In genomic region chr2:7517851-7518250, GRCh38 we compare ENCODE assay signal across 25 cellular contexts.
A peak's percentile ranks its signal among the peaks of the same experiment; 100 is the strongest.
DNase-seq lines count a peak whose midpoint lies in the region; ATAC-seq and FAIRE-seq lines count a peak whose summit lies in the region.
"Had no signal": no experiment of that assay in that cellular context is flagged by ENCODE, and none has a peak within 500 bp of the region (broad histone marks: within the 10 kb centered on the region; RNA-seq: fewer than 3 reads in every experiment).

No MANE protein-coding gene starts in this region.

- peaks cover 8% of the 10 kb centered on the region for H3K9me3 Mint-ChIP-seq in stimulated activated naive CD8-positive, alpha-beta T cell treated with anti-CD3 and anti-CD28 coated beads, Interleukin-15, Interleukin-2, amounts not matched to agents 100 ng/mL and 50 ng/mL, for 24 hours
- H3K9me3 Mint-ChIP-seq in activated naive CD8-positive, alpha-beta T cell treated with anti-CD3 and anti-CD28 coated beads, Interleukin-2, amount 10 ng/mL, durations not matched to agents 7 days and 5 days, result peaks cover 2% of the 10 kb centered on the region
- H3K9me3 Mint-ChIP-seq: memory B cell had no signal

- H3K4me3 Mint-ChIP-seq in stimulated activated naive CD8-positive, alpha-beta T cell treated with anti-CD3 and anti-CD28 coated beads, Interleukin-15, Interleukin-2, amounts not matched to agents 100 ng/mL and 50 ng/mL, for 24 hours, result no peak overlapping the region
- peak overlapping the region; percentile 2 for H3K4me3 Mint-ChIP-seq in activated naive CD8-positive, alpha-beta T cell treated with anti-CD3 and anti-CD28 coated beads, Interleukin-2, amount 10 ng/mL, durations not matched to agents 7 days and 5 days
- H3K4me3 Mint-ChIP-seq: memory B cell had no signal

- ATAC-seq in stimulated activated naive CD8-positive, alpha-beta T cell treated with anti-CD3 and anti-CD28 coated beads, Interleukin-15, Interleukin-2, amounts not matched to agents 100 U/mL and 50 U/mL, for 24 hours, result no peak
- ATAC-seq in activated naive CD8-positive, alpha-beta T cell treated with anti-CD3 and anti-CD28 coated beads, Interleukin-2, amount 10 ng/mL, durations not matched to agents 7 days and 5 days (ENCODE audit: low read depth), result no peak
- ATAC-seq in GM18519 (IDR thresholded peaks at IDR 0.05; ENCODE audit: low FRiP score, unreplicated experiment), result no peak
- ATAC-seq: HCT116, left colon, Panc1, right cardiac atrium had no signal

- POLR2A ChIA-PET in activated naive CD8-positive, alpha-beta T cell treated with anti-CD3 and anti-CD28 coated beads, Interleukin-2, amount 10 ng/mL, durations not matched to agents 7 days and 5 days (lab: Charles Lee), result interaction anchor here (1.1 to 1.6 kb wide), 2 partner anchors 45 to 87 kb away, joined by 3 read pairs; no protein-coding TSS in a partner anchor

- peaks cover 83% of the 10 kb centered on the region for H3K4me1 Mint-ChIP-seq in stimulated activated naive CD8-positive, alpha-beta T cell treated with anti-CD3 and anti-CD28 coated beads, Interleukin-15, Interleukin-2, amounts not matched to agents 100 ng/mL and 50 ng/mL, for 24 hours (ENCODE audit: low read depth)
- H3K4me1 Mint-ChIP-seq in activated naive CD8-positive, alpha-beta T cell treated with anti-CD3 and anti-CD28 coated beads, Interleukin-2, amount 10 ng/mL, durations not matched to agents 7 days and 5 days, result peaks cover 35% of the 10 kb centered on the region
- H3K4me1 Mint-ChIP-seq: memory B cell had no signal

- H3K36me3 Mint-ChIP-seq in stimulated activated naive CD8-positive, alpha-beta T cell treated with anti-CD3 and anti-CD28 coated beads, Interleukin-15, Interleukin-2, amounts not matched to agents 100 ng/mL and 50 ng/mL, for 24 hours (ENCODE audit: low read depth), result peaks cover 5% of the 10 kb centered on the region
- H3K36me3 Mint-ChIP-seq in activated naive CD8-positive, alpha-beta T cell treated with anti-CD3 and anti-CD28 coated beads, Interleukin-2, amount 10 ng/mL, durations not matched to agents 7 days and 5 days, result peaks cover 26% of the 10 kb centered on the region
- H3K36me3 Mint-ChIP-seq: memory B cell had no signal

- no peak for FAIRE-seq in RCC 7860 (lab: Jason Lieb, UNC)

- peak overlapping the region; percentile 96 for H3K27ac Mint-ChIP-seq in stimulated activated naive CD8-positive, alpha-beta T cell treated with anti-CD3 and anti-CD28 coated beads, Interleukin-15, Interleukin-2, amounts not matched to agents 100 ng/mL and 50 ng/mL, for 24 hours
- peak overlapping the region; percentile 94 for H3K27ac Mint-ChIP-seq in activated naive CD8-positive, alpha-beta T cell treated with anti-CD3 and anti-CD28 coated beads, Interleukin-2, amount 10 ng/mL, durations not matched to agents 7 days and 5 days
- H3K27ac Mint-ChIP-seq: memory B cell had no signal

- H3K27me3 Mint-ChIP-seq in stimulated activated naive CD8-positive, alpha-beta T cell treated with anti-CD3 and anti-CD28 coated beads, Interleukin-15, Interleukin-2, amounts not matched to agents 100 ng/mL and 50 ng/mL, for 24 hours, result no peaks in the 10 kb centered on the region
- H3K27me3 Mint-ChIP-seq in activated naive CD8-positive, alpha-beta T cell treated with anti-CD3 and anti-CD28 coated beads, Interleukin-2, amount 10 ng/mL, durations not matched to agents 7 days and 5 days, result no peaks in the 10 kb centered on the region
- H3K27me3 Mint-ChIP-seq: memory B cell had no signal

- DNase-seq in NOMO-1 (lab: John Stamatoyannopoulos, UW; ENCODE audit: unreplicated experiment in 2 of 2), result peak; percentile 1 to 49
- no peak for DNase-seq in NOMO-1 treated with dmso at 0.1 percent for 144 hours (lab: John Stamatoyannopoulos, UW; ENCODE audit: unreplicated experiment)
- DNase-seq in stimulated activated naive CD8-positive, alpha-beta T cell treated with anti-CD3 and anti-CD28 coated beads, Interleukin-15, Interleukin-2, amounts not matched to agents 100 U/mL and 50 U/mL, for 24 hours, result no peak
- no peak for DNase-seq in activated naive CD8-positive, alpha-beta T cell treated with anti-CD3 and anti-CD28 coated beads, Interleukin-2, amount 10 ng/mL, durations not matched to agents 7 days and 5 days
- no peak for DNase-seq in RCC 7860 (ENCODE audit: low spot score)
- no peak for DNase-seq in NCI-H2227 (lab: John Stamatoyannopoulos, UW; ENCODE audit: unreplicated experiment)
- DNase-seq: activated CD4-positive, CD25-positive, alpha-beta regulatory T cell treated with anti-CD3 and anti-CD28 coated beads, Interleukin-2, amount 50 U/mL, for 72 hours; activated gamma-delta T cell; amygdala; hypothalamus; KBM-7; left colon; MG63; NCI-H1417 treated with DMSO at 0.1 percent for 48 hours; NCI-H2081 treated with DMSO at 0.1 percent for 48 hours; NCI-H446 treated with DMSO at 0.1 percent for 48 hours; posterior cingulate gyrus; right cardiac atrium; SHP77 treated with DMSO at 0.1 percent for 48 hours; spleen had no signal

Comparison
In these comparisons a context has a peak if more than half of its experiments do, and no peak if none do; other contexts are left out.
1. DNase-seq: peak in NOMO-1 (2 of 2); none in NOMO-1 treated with dmso at 0.1 percent for 144 hours (single experiment), stimulated activated naive CD8-positive, alpha-beta T cell treated with anti-CD3 and anti-CD28 coated beads, Interleukin-15, Interleukin-2, amounts not matched to agents 100 U/mL and 50 U/mL, for 24 hours (single experiment), activated naive CD8-positive, alpha-beta T cell treated with anti-CD3 and anti-CD28 coated beads, Interleukin-2, amount 10 ng/mL, durations not matched to agents 7 days and 5 days (single experiment), RCC 7860 (single experiment) and NCI-H2227 (single experiment).